Comparison of ENCODE assay signal across 1 cellular context in the genomic region with DNA sequence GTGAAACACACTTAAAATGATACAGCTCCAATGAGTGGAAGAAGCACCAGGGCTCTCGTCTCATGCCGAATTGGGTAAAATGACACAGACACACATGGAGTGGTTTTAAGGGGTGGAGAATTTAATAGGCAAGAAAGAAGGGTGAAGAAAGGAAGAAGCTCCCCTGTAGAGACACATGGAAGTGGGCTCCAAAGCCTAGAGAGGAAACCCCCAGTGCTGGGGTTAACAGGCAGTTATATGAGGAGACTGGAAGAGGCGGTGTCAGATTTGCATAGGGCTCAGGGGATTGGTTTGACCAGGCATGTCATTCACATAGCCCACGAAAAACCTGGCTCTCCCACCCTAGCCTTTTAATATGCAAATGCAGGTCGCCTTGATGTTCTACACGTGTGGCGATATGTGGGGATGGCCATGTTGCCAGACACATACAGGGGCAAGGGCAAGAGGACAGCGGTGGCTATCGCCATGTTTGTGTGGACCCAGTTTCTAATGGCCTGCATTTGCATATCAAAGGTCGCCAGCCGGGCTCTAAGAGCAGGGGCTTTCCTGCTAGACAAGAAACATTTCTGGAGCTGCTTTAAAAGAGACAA.
TF ChIP-seq lines count a peak whose summit lies in the region.

No MANE protein-coding gene starts in this region.

TF ChIP-seq in K562, 482 proteins besides CTCF, POLR2A, EP300 and RAD21 (continued from another document):
- TF ChIP-seq MBD2 (IDR thresholded peaks at IDR 0.05; ENCODE audit: borderline replicate concordance, low read depth) (peak; percentile 28; the same call in 1 of the 2 replicates), KLF10 (CRISPR knock-in tag; IDR thresholded peaks at IDR 0.05) (no peak), SAFB2 (IDR thresholded peaks at IDR 0.05; ENCODE audit: borderline replicate concordance, low read depth, low read length, severe bottlenecking) (no peak)
